In genomic region chr17:79993390-79994221, GRCh38 we compare ENCODE assay signal across 1 cellular context.
A peak's percentile ranks its signal among the peaks of the same experiment; 100 is the strongest.
TF ChIP-seq lines count a peak whose summit lies in the region.

No MANE protein-coding gene starts in this region.

TF ChIP-seq in HepG2, 621 proteins besides CTCF, POLR2A, EP300 and RAD21 (continued from another document and continues in another):
- TF ChIP-seq HOXD1 (CRISPR knock-in tag; IDR thresholded peaks at IDR 0.05) (peak; percentile 86), PAX8 (CRISPR knock-in tag; IDR thresholded peaks at IDR 0.05; ENCODE audit: borderline replicate concordance) (no peak; the same call in 1 of the 2 replicates), ZNF367 (CRISPR knock-in tag; IDR thresholded peaks at IDR 0.05; ENCODE audit: borderline replicate concordance) (no peak), HNF1A (IDR thresholded peaks at IDR 0.05; ENCODE audit: low read depth) (peak; percentile 83), HNF1A (CRISPR knock-in tag; IDR thresholded peaks at IDR 0.05; ENCODE audit: borderline replicate concordance) (peak; percentile 96), ZFYVE20 (CRISPR knock-in tag; IDR thresholded peaks at IDR 0.05; ENCODE audit: borderline replicate concordance, low read depth) (no peak), HOMEZ (CRISPR knock-in tag; IDR thresholded peaks at IDR 0.05; ENCODE audit: low read depth) (0 out of 2 replicates have a peak, but pooled peaks have one; percentile 32), HOXA3 (CRISPR knock-in tag; IDR thresholded peaks at IDR 0.05) (peak; percentile 98), MYPOP (CRISPR knock-in tag; IDR thresholded peaks at IDR 0.05) (peak; percentile 98), MIXL1 (CRISPR knock-in tag; IDR thresholded peaks at IDR 0.05) (peak; percentile 87), GATA4 (IDR thresholded peaks at IDR 0.05; ENCODE audit: borderline replicate concordance, low read depth) (peak; percentile 81; the same call in 1 of the 2 replicates), SUZ12 (IDR thresholded peaks at IDR 0.05; ENCODE audit: low read depth, low read length) (no peak), AHDC1 (CRISPR knock-in tag; IDR thresholded peaks at IDR 0.05; ENCODE audit: borderline replicate concordance) (peak; percentile 90; the same call in 1 of the 2 replicates), NFE2L1 (CRISPR knock-in tag; IDR thresholded peaks at IDR 0.05; ENCODE audit: borderline replicate concordance) (0 out of 2 replicates have a peak, but pooled peaks have one; percentile 67), RNF219 (CRISPR knock-in tag; IDR thresholded peaks at IDR 0.05) (peak; percentile 98), ATRX (CRISPR knock-in tag; IDR thresholded peaks at IDR 0.05; ENCODE audit: borderline replicate concordance) (no peak), YEATS2 (CRISPR knock-in tag; IDR thresholded peaks at IDR 0.05; ENCODE audit: borderline replicate concordance) (peak; percentile 51; the same call in 1 of the 2 replicates), HMGXB4 (CRISPR knock-in tag; IDR thresholded peaks at IDR 0.05; ENCODE audit: borderline replicate concordance in 1 of 2, low read depth in 1 of 2) (peak; percentile 80 to 83; a peak in 3 of 4 replicates), STAG1 (CRISPR knock-in tag; IDR thresholded peaks at IDR 0.05) (peak; percentile 36; the same call in 1 of the 2 replicates), ZNF431 (CRISPR knock-in tag; IDR thresholded peaks at IDR 0.05; ENCODE audit: borderline replicate concordance, low read depth) (peak; percentile 97; the same call in 1 of the 2 replicates), NONO (IDR thresholded peaks at IDR 0.05) (no peak), NONO (CRISPR knock-in tag; conservative IDR thresholded peaks at IDR 0.05) (peak; percentile 96), ZFP90 (CRISPR knock-in tag; IDR thresholded peaks at IDR 0.05; ENCODE audit: borderline replicate concordance) (peak; percentile 90; the same call in 1 of the 2 replicates), ZNF333 (CRISPR knock-in tag; IDR thresholded peaks at IDR 0.05; ENCODE audit: borderline replicate concordance) (no peak; the same call in 1 of the 2 replicates)
- TF ChIP-seq, protein P1, sequence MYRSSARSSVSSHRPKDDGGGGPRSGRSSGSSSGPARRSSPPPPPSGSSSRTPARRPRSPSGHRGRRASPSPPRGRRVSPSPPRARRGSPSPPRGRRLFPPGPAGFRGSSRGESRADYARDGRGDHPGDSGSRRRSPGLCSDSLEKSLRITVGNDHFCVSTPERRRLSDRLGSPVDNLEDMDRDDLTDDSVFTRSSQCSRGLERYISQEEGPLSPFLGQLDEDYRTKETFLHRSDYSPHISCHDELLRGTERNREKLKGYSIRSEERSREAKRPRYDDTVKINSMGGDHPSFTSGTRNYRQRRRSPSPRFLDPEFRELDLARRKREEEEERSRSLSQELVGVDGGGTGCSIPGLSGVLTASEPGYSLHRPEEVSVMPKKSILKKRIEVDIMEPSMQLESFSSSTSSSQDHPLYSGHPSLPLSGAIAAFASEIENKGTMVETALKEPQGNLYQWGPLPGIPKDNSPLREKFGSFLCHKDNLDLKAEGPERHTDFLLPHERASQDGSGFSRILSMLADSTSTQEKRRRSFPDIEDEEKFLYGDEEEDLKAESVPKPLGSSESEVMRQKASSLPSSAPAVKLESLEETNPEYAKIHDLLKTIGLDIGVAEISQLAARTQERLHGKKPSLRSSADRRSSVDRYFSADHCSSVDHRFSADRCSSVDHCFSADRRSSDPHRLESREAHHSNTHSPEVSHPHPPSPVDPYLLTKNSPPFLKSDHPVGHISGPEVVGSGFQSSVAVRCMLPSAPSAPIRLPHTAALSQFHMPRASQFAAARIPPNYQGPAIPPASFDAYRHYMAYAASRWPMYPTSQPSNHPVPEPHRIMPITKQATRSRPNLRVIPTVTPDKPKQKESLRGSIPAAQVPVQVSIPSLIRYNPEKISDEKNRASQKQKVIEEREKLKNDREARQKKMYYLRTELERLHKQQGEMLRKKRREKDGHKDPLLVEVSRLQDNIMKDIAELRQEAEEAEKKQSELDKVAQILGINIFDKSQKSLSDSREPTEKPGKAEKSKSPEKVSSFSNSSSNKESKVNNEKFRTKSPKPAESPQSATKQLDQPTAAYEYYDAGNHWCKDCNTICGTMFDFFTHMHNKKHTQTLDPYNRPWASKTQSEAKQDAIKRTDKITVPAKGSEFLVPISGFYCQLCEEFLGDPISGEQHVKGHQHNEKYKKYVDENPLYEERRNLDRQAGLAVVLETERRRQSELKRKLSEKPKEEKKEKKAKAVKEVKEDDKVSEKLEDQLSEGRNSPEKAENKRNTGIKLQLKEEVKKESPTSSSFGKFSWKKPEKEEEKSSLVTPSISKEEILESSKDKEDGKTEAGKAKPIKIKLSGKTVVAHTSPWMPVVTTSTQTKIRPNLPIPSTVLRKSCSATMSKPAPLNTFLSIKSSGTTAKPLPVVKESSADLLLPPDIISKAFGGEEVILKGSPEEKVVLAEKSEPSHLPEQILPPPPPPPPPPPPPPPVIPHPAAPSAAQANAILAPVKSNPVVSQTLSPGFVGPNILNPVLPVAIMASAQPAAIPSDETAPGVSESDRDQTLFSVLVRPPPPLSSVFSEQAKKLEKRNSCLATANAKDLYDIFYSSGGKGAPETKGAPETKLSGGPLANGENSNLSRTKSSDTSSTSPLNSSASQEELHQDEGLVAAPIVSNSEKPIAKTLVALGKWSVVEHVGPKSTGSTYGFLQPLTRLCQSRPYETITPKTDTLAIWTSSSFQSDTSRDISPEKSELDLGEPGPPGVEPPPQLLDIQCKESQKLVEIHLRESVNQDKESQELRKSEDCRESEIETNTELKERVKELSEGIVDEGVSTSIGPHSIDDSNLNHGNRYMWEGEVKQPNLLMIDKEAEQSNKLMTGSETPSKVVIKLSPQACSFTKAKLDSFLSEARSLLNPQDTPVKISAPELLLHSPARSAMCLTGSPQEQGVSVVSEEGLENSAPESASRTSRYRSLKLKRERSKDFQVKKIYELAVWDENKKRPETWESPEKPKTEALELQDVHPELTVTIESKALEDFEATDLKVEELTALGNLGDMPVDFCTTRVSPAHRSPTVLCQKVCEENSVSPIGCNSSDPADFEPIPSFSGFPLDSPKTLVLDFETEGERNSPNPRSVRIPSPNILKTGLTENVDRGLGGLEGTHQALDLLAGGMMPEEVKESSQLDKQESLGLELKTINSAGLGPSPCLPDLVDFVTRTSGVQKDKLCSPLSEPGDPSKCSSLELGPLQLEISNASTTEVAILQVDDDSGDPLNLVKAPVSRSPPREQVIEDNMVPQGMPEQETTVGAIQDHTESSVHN (CRISPR knock-in tag; IDR thresholded peaks at IDR 0.05), result peak; percentile 97
